ENCODE assay signal across 12 cellular contexts in genomic region chr9:111891910-111892499, GRCh38. TPM values are rescaled to one million over a fixed set of nuclear protein-coding genes. Genes with fewer than 3 reads are reported as not detected.
DNase-seq lines count a peak whose midpoint lies in the region; TF ChIP-seq lines count a peak whose summit lies in the region.
"Had no signal": no experiment of that assay in that cellular context is flagged by ENCODE, and none has a peak within 500 bp of the region (broad histone marks: within the 10 kb centered on the region; RNA-seq: fewer than 3 reads in every experiment).

No MANE protein-coding gene starts in this region.

- peaks cover 14% of the 10 kb centered on the region for H3K4me1 Mint-ChIP-seq in activated CD4-positive, alpha-beta T cell treated with anti-CD3 and anti-CD28 coated beads, Interleukin-2, amount 10 ng/mL, durations not matched to agents 24 days and 14 days
- H3K4me1 Mint-ChIP-seq in type B pancreatic cell (ENCODE audit: unreplicated experiment), result peaks cover 7% of the 10 kb centered on the region

- intact Hi-C loops in activated CD4-positive, alpha-beta T cell treated with anti-CD3 and anti-CD28 coated beads, Interleukin-2, amount 10 ng/mL, durations not matched to agents 24 days and 14 days (cut with micrococcal nuclease), result loop anchor here (10.0 kb wide), 2 partner anchors 127 to 257 kb away; partner anchors contain the start of gene DNAJC25

- no peak overlapping the region for H3K4me3 Mint-ChIP-seq in activated CD4-positive, alpha-beta T cell treated with anti-CD3 and anti-CD28 coated beads, Interleukin-2, amount 10 ng/mL, durations not matched to agents 24 days and 14 days
- H3K4me3 Mint-ChIP-seq in type B pancreatic cell, result peak overlapping the region; percentile 39
- H3K4me3 Mint-ChIP-seq: activated naive CD4-positive, alpha-beta T cell treated with anti-CD3 and anti-CD28 coated beads, Interleukin-2, amount 50 U/mL, for 24 hours had no signal

- no peak overlapping the region for H3K27ac Mint-ChIP-seq in activated CD4-positive, alpha-beta T cell treated with anti-CD3 and anti-CD28 coated beads, Interleukin-2, amount 10 ng/mL, durations not matched to agents 24 days and 14 days
- peak overlapping the region; percentile 76 for H3K27ac Mint-ChIP-seq in type B pancreatic cell
- H3K27ac Mint-ChIP-seq: activated naive CD4-positive, alpha-beta T cell treated with anti-CD3 and anti-CD28 coated beads, Interleukin-2, amount 50 U/mL, for 24 hours; T-cell had no signal

- H3K36me3 Mint-ChIP-seq in activated CD4-positive, alpha-beta T cell treated with anti-CD3 and anti-CD28 coated beads, Interleukin-2, amount 10 ng/mL, durations not matched to agents 24 days and 14 days (ENCODE audit: low read depth), result no peaks in the 10 kb centered on the region
- no peaks in the 10 kb centered on the region for H3K36me3 Mint-ChIP-seq in type B pancreatic cell
- H3K36me3 Mint-ChIP-seq: activated naive CD4-positive, alpha-beta T cell treated with anti-CD3 and anti-CD28 coated beads, Interleukin-2, amount 50 U/mL, for 24 hours; T-cell had no signal

- H3K4me3 ChIP-seq in epithelial cell of esophagus (ENCODE audit: low read length), result no peak overlapping the region

- no peak for TF ChIP-seq CTCF in epithelial cell of esophagus (IDR thresholded peaks at IDR 0.05; ENCODE audit: insufficient read depth, low read depth, low read length, missing control alignments)
- TF ChIP-seq CTCF in type B pancreatic cell (conservative IDR thresholded peaks at IDR 0.05), result no peak

- no peaks in the 10 kb centered on the region for H3K9me3 Mint-ChIP-seq in activated CD4-positive, alpha-beta T cell treated with anti-CD3 and anti-CD28 coated beads, Interleukin-2, amount 10 ng/mL, durations not matched to agents 24 days and 14 days
- H3K9me3 Mint-ChIP-seq in type B pancreatic cell, result no peaks in the 10 kb centered on the region
- H3K9me3 Mint-ChIP-seq: activated naive CD4-positive, alpha-beta T cell treated with anti-CD3 and anti-CD28 coated beads, Interleukin-2, amount 50 U/mL, for 24 hours; T-cell had no signal

- peaks cover 2% of the 10 kb centered on the region for H3K27me3 Mint-ChIP-seq in activated CD4-positive, alpha-beta T cell treated with anti-CD3 and anti-CD28 coated beads, Interleukin-2, amount 10 ng/mL, durations not matched to agents 24 days and 14 days
- H3K27me3 Mint-ChIP-seq in type B pancreatic cell, result no peaks in the 10 kb centered on the region
- H3K27me3 Mint-ChIP-seq: activated naive CD4-positive, alpha-beta T cell treated with anti-CD3 and anti-CD28 coated beads, Interleukin-2, amount 50 U/mL, for 24 hours; T-cell had no signal

- DNase-seq in activated CD4-positive, alpha-beta T cell treated with anti-CD3 and anti-CD28 coated beads, Interleukin-2, amount 10 ng/mL, durations not matched to agents 24 days and 14 days, result peak; percentile 70
- DNase-seq in activated CD4-positive, alpha-beta T cell treated with anti-CD3 and anti-CD28 coated beads for 48 hours, result no peak
- DNase-seq in NCI-H510A treated with DMSO at 0.1 percent for 48 hours (lab: John Stamatoyannopoulos, UW), result peak; percentile 99
- DNase-seq in epithelial cell of esophagus (ENCODE audit: low read depth), result peak; percentile 53
- DNase-seq in type B pancreatic cell (ENCODE audit: extremely low spot score, unreplicated experiment), result no peak
- DNase-seq in mesenteric fat pad (ENCODE audit: low spot score), result no peak
- DNase-seq in activated CD4-positive, alpha-beta T cell treated with anti-CD3 and anti-CD28 coated beads for 1 hour, result no peak
- DNase-seq in NCI-H187 treated with DMSO at 0.1 percent for 48 hours (lab: John Stamatoyannopoulos, UW), result no peak
- DNase-seq: AML-193, left ventricle myocardium superior had no signal

RNA-seq across cellular contexts. Expression of gene UGCG, which starts 4.6 kb away (rescaled TPM):
- total RNA-seq in activated CD4-positive, alpha-beta T cell treated with anti-CD3 and anti-CD28 coated beads, Interleukin-2, amount 10 ng/mL, durations not matched to agents 24 days and 14 days, result 19.9 and 22.4 TPM in 2 replicates
- total RNA-seq in type B pancreatic cell (ENCODE audit: low replicate concordance), result 28.3 and 41.4 TPM in 2 replicates
- 70.0 TPM for total RNA-seq in mesenteric fat pad

Comparison
In these comparisons a context has a peak if more than half of its experiments do, and no peak if none do; other contexts are left out.
1. DNase-seq: peak in activated CD4-positive, alpha-beta T cell treated with anti-CD3 and anti-CD28 coated beads, Interleukin-2, amount 10 ng/mL, durations not matched to agents 24 days and 14 days (single experiment), NCI-H510A treated with DMSO at 0.1 percent for 48 hours (single experiment) and epithelial cell of esophagus (single experiment); none in activated CD4-positive, alpha-beta T cell treated with anti-CD3 and anti-CD28 coated beads for 48 hours (single experiment), type B pancreatic cell (single experiment), mesenteric fat pad (single experiment), activated CD4-positive, alpha-beta T cell treated with anti-CD3 and anti-CD28 coated beads for 1 hour (single experiment) and NCI-H187 treated with DMSO at 0.1 percent for 48 hours (single experiment).